23 cellular contexts compared by ENCODE assay signal in genomic region chr18:74766233-74766632, GRCh38.
"Had no signal": no experiment of that assay in that cellular context is flagged by ENCODE, and none has a peak within 500 bp of the region (broad histone marks: within the 10 kb centered on the region; RNA-seq: fewer than 3 reads in every experiment).

No MANE protein-coding gene starts in this region.

- DNase-seq: dermis blood vessel endothelial cell; dorsolateral prefrontal cortex; effector CD4-positive, alpha-beta T cell; effector memory CD4-positive, alpha-beta T cell; foreskin keratinocyte; heart left ventricle; hypothalamus; immature natural killer cell; islet precursor cell; left cardiac atrium; left lung; left ventricle myocardium superior; lower lobe of right lung; mesenchymal stem cell; midbrain; naive thymus-derived CD4-positive, alpha-beta T cell had no signal

- FAIRE-seq: colon, endothelial cell of umbilical vein, frontal cortex had no signal

- H3K9me3 ChIP-seq: esophagus muscularis mucosa, gastroesophageal sphincter, heart left ventricle, left lung, lower lobe of right lung had no signal

- ATAC-seq: foreskin keratinocyte; gastroesophageal sphincter; heart left ventricle; left cardiac atrium; left lung; left ventricle myocardium superior; naive thymus-derived CD4-positive, alpha-beta T cell had no signal

- H3K27me3 ChIP-seq: dorsolateral prefrontal cortex, esophagus muscularis mucosa, foreskin keratinocyte, gastroesophageal sphincter, heart left ventricle, hepatocyte, left lung had no signal

- H3K36me3 ChIP-seq: esophagus muscularis mucosa, gastroesophageal sphincter, heart left ventricle, left lung, lower lobe of right lung had no signal

- H2AFZ ChIP-seq: hepatocyte had no signal

- H3K4me1 ChIP-seq: esophagus muscularis mucosa, foreskin keratinocyte, gastroesophageal sphincter, heart left ventricle, left lung, lower lobe of right lung had no signal

- H3K27ac ChIP-seq: coronary artery, dorsolateral prefrontal cortex, esophagus muscularis mucosa, foreskin keratinocyte, gastroesophageal sphincter, heart left ventricle, hepatocyte, left lung, lower lobe of right lung had no signal

- H3K4me2 ChIP-seq: hepatocyte had no signal

- H3K79me2 ChIP-seq: hepatocyte had no signal

- H3K4me3 ChIP-seq: coronary artery, dorsolateral prefrontal cortex, esophagus muscularis mucosa, gastroesophageal sphincter, heart left ventricle, hepatocyte, left lung, lower lobe of right lung had no signal
